Comparison of ENCODE assay signal across 16 cellular contexts in genomic region chr6:71252960-71253359, GRCh38. TPM values are rescaled to one million over a fixed set of nuclear protein-coding genes. Genes with fewer than 3 reads are reported as not detected.
DNase-seq lines count a peak whose midpoint lies in the region; ATAC-seq and TF ChIP-seq lines count a peak whose summit lies in the region.
"Had no signal": no experiment of that assay in that cellular context is flagged by ENCODE, and none has a peak within 500 bp of the region (broad histone marks: within the 10 kb centered on the region; RNA-seq: fewer than 3 reads in every experiment).

No MANE protein-coding gene starts in this region.

- no CpG with 5 or more reads among the region's 5 CpGs for WGBS in IMR-90 (ENCODE audit: extremely low coverage in 2 of 2, insufficient read length in 1 of 2), 2 experiments
- 68% methylated on average over 5 of the region's 5 CpGs for WGBS in smooth muscle cell (ENCODE audit: low lambda C conversion rate)

- no peak overlapping the region for H3K23ac ChIP-seq in IMR-90 (ENCODE audit: low read depth, low read length)

- in situ Hi-C loops in IMR-90 (cut with MboI; ENCODE audit: low sequenced_read_pairs): no loop called here

- CTCF ChIA-PET in IMR-90 (lab: Yijun Ruan, JAX): no interaction called here

- no peaks in the 10 kb centered on the region for H3F3A ChIP-seq in smooth muscle cell (ENCODE audit: low read depth)

- no peak overlapping the region for H2BK120ac ChIP-seq in IMR-90 (ENCODE audit: low read depth, low read length)

- H3K27ac ChIP-seq in IMR-90 (ENCODE audit: insufficient read depth, low read length) (no peak overlapping the region), smooth muscle cell (ENCODE audit: low read depth) (no peak overlapping the region)
- H3K27ac ChIP-seq: SJCRH30 had no signal

- no peak for TF ChIP-seq RAD21 in IMR-90 (IDR thresholded peaks at IDR 0.05; ENCODE audit: low read length)

- dilution Hi-C loops in IMR-90 (cut with HindIII; ENCODE audit: low sequenced_read_pairs, unreplicated experiment): no loop called here

- no peak for TF ChIP-seq POLR2A in IMR-90 (IDR thresholded peaks at IDR 0.05; ENCODE audit: low read depth, low read length)

- no peak for TF ChIP-seq CTCF in IMR-90 (conservative IDR thresholded peaks at IDR 0.05; ENCODE audit: low read depth, low read length)
- TF ChIP-seq CTCF in smooth muscle cell (IDR thresholded peaks at IDR 0.05; ENCODE audit: borderline replicate concordance, insufficient read depth, poor library complexity, severe bottlenecking): no peak

- H2BK20ac ChIP-seq in IMR-90 (ENCODE audit: low read depth, low read length): no peak overlapping the region

- H2BK5ac ChIP-seq in IMR-90 (ENCODE audit: low read depth, low read length, poor library complexity, severe bottlenecking): no peak overlapping the region

- H4K8ac ChIP-seq in IMR-90 (ENCODE audit: low read depth in 2 of 2, low read length in 2 of 2): no peak overlapping the region

- H2AFZ ChIP-seq in IMR-90 (replicated peaks; ENCODE audit: low read length, poor library complexity) (no peak overlapping the region), smooth muscle cell (ENCODE audit: low read depth) (peak overlapping the region; percentile 8)

- H4K20me1 ChIP-seq in IMR-90 (ENCODE audit: insufficient read depth, low read length) (no peaks in the 10 kb centered on the region), smooth muscle cell (ENCODE audit: low read depth) (no peaks in the 10 kb centered on the region)

- H3K4me2 ChIP-seq in IMR-90 (ENCODE audit: low read depth, low read length) (peak overlapping the region; percentile 1; the same call in 1 of the 2 replicates), smooth muscle cell (no peak overlapping the region)

- H3K4ac ChIP-seq in IMR-90 (ENCODE audit: low read depth, low read length): no peak overlapping the region

- no peak overlapping the region for H2AK5ac ChIP-seq in IMR-90 (ENCODE audit: low read depth, low read length)

- H2BK15ac ChIP-seq in IMR-90 (ENCODE audit: low read depth, low read length): no peak overlapping the region

- no peaks in the 10 kb centered on the region for H3K36me3 ChIP-seq in IMR-90 (ENCODE audit: control insufficient read depth, insufficient read depth, low read length)
- H3K36me3 ChIP-seq in smooth muscle cell (ENCODE audit: low read depth): no peaks in the 10 kb centered on the region
- H3K36me3 ChIP-seq: SJCRH30 had no signal

- H3K27me3 ChIP-seq in IMR-90 (ENCODE audit: control insufficient read depth, insufficient read depth, low read length) (no peaks in the 10 kb centered on the region), smooth muscle cell (ENCODE audit: low read depth) (no peaks in the 10 kb centered on the region)
- H3K27me3 ChIP-seq: SJCRH30 had no signal

- H3K36me3 Mint-ChIP-seq in activated CD4-positive, alpha-beta T cell treated with anti-CD3 and anti-CD28 coated beads, Interleukin-2, amount 10 ng/mL, durations not matched to agents 24 days and 14 days (ENCODE audit: low read depth): no peaks in the 10 kb centered on the region
- H3K36me3 Mint-ChIP-seq: CD4-positive, CD25-positive, alpha-beta regulatory T cell had no signal

- no peak overlapping the region for H3K14ac ChIP-seq in IMR-90 (replicated peaks; ENCODE audit: low read depth, low read length)

- H3K4me3 ChIP-seq in IMR-90 (ENCODE audit: insufficient read depth, low read depth, low read length): no peak overlapping the region
- H3K4me3 ChIP-seq in smooth muscle cell: no peak overlapping the region
- H3K4me3 ChIP-seq: SJCRH30 had no signal

- no peak overlapping the region for H3K56ac ChIP-seq in IMR-90 (ENCODE audit: extremely low read depth, insufficient read depth, low read length)

- peaks cover 3% of the 10 kb centered on the region for H3K4me1 Mint-ChIP-seq in activated CD4-positive, alpha-beta T cell treated with anti-CD3 and anti-CD28 coated beads, Interleukin-2, amount 10 ng/mL, durations not matched to agents 24 days and 14 days

- ATAC-seq in IMR-90 (ENCODE audit: low read depth): no peak

- H3K9me1 ChIP-seq in IMR-90 (ENCODE audit: insufficient read depth, low read length): peaks cover 2% of the 10 kb centered on the region; the same call in 1 of the 2 replicates

- H2AK9ac ChIP-seq in IMR-90 (replicated peaks; ENCODE audit: low read depth, low read length, poor library complexity): no peak overlapping the region

- H4K91ac ChIP-seq in IMR-90 (ENCODE audit: insufficient read depth, low read depth, low read length): no peak overlapping the region

- H3K9ac ChIP-seq in IMR-90 (ENCODE audit: low read depth, low read length) (no peak overlapping the region), smooth muscle cell (ENCODE audit: low read depth) (no peak overlapping the region)

- no peaks in the 10 kb centered on the region for H3K79me2 ChIP-seq in smooth muscle cell (ENCODE audit: low read depth)

- H3K4me3 Mint-ChIP-seq in activated CD4-positive, alpha-beta T cell treated with anti-CD3 and anti-CD28 coated beads, Interleukin-2, amount 10 ng/mL, durations not matched to agents 24 days and 14 days: no peak overlapping the region
- H3K4me3 Mint-ChIP-seq: CD4-positive, CD25-positive, alpha-beta regulatory T cell; T-helper 1 cell treated with Interleukin-12 subunit alpha and Interleukin-12 subunit beta and Interleukin-4 antibody, amounts not matched to agents 30 μg/mL and 1 μg/mL, for 36 hours had no signal

- peak; percentile 34 for DNase-seq in EH (ENCODE audit: low read depth)
- DNase-seq in IMR-90: no peak
- DNase-seq in dermis blood vessel endothelial cell: peak; percentile 32
- DNase-seq in smooth muscle cell (lab: John Stamatoyannopoulos, UW; ENCODE audit: unreplicated experiment): no peak
- no peak for DNase-seq in activated CD4-positive, alpha-beta T cell treated with anti-CD3 and anti-CD28 coated beads, Interleukin-2, amount 10 ng/mL, durations not matched to agents 24 days and 14 days
- no peak for DNase-seq in T-helper 1 cell
- DNase-seq in DMS79 treated with DMSO at 0.1 percent for 48 hours (lab: John Stamatoyannopoulos, UW): no peak
- DNase-seq: CD4-positive, CD25-positive, alpha-beta regulatory T cell; COR-L47; NCI-H1105 treated with DMSO at 0.1 percent for 48 hours; NCI-H187; NCI-H226; NCI-H524; NCI-H82; SJCRH30 had no signal

- H3K9me3 Mint-ChIP-seq in activated CD4-positive, alpha-beta T cell treated with anti-CD3 and anti-CD28 coated beads, Interleukin-2, amount 10 ng/mL, durations not matched to agents 24 days and 14 days: no peaks in the 10 kb centered on the region
- H3K9me3 Mint-ChIP-seq: T-helper 1 cell treated with Interleukin-12 subunit alpha and Interleukin-12 subunit beta and Interleukin-4 antibody, amounts not matched to agents 30 μg/mL and 1 μg/mL, for 36 hours had no signal

- H3K4me1 ChIP-seq in IMR-90 (ENCODE audit: control insufficient read depth, insufficient read depth, low read length) (peaks cover 10% of the 10 kb centered on the region), smooth muscle cell (ENCODE audit: low read depth) (no peaks in the 10 kb centered on the region)

- no TSS peak for BruUV-seq in IMR-90 (replicated peaks; lab: Mats Ljungman, UMichigan)

- H3K9me3 ChIP-seq in IMR-90 (ENCODE audit: control insufficient read depth, insufficient read depth, low read length) (no peaks in the 10 kb centered on the region), smooth muscle cell (replicated peaks; ENCODE audit: low read depth) (no peaks in the 10 kb centered on the region)
- H3K9me3 ChIP-seq: SJCRH30 had no signal

- H4K5ac ChIP-seq in IMR-90 (ENCODE audit: low read depth, low read length): no peak overlapping the region

- no peak overlapping the region for H3K27ac Mint-ChIP-seq in activated CD4-positive, alpha-beta T cell treated with anti-CD3 and anti-CD28 coated beads, Interleukin-2, amount 10 ng/mL, durations not matched to agents 24 days and 14 days
- H3K27ac Mint-ChIP-seq: CD4-positive, CD25-positive, alpha-beta regulatory T cell; T-helper 1 cell treated with Interleukin-12 subunit alpha and Interleukin-12 subunit beta and Interleukin-4 antibody, amounts not matched to agents 30 μg/mL and 1 μg/mL, for 36 hours had no signal

- intact Hi-C loops in IMR-90 (cut with micrococcal nuclease): no loop called here
- intact Hi-C loops in activated CD4-positive, alpha-beta T cell treated with anti-CD3 and anti-CD28 coated beads, Interleukin-2, amount 10 ng/mL, durations not matched to agents 24 days and 14 days (cut with micrococcal nuclease): no loop called here

- H3K79me1 ChIP-seq in IMR-90 (ENCODE audit: low read depth in 1 of 2, low read length in 2 of 2): no peaks in the 10 kb centered on the region

- no peak overlapping the region for H3K18ac ChIP-seq in IMR-90 (ENCODE audit: low read depth, low read length)

- POLR2A ChIA-PET in IMR-90 (lab: Charles Lee; ENCODE audit: unreplicated experiment): no interaction called here

- H3K27me3 Mint-ChIP-seq in activated CD4-positive, alpha-beta T cell treated with anti-CD3 and anti-CD28 coated beads, Interleukin-2, amount 10 ng/mL, durations not matched to agents 24 days and 14 days: no peaks in the 10 kb centered on the region

TF ChIP-seq in IMR-90, 13 proteins besides CTCF, POLR2A, EP300 and RAD21 (continues in another document):
- TF ChIP-seq, protein P1, sequence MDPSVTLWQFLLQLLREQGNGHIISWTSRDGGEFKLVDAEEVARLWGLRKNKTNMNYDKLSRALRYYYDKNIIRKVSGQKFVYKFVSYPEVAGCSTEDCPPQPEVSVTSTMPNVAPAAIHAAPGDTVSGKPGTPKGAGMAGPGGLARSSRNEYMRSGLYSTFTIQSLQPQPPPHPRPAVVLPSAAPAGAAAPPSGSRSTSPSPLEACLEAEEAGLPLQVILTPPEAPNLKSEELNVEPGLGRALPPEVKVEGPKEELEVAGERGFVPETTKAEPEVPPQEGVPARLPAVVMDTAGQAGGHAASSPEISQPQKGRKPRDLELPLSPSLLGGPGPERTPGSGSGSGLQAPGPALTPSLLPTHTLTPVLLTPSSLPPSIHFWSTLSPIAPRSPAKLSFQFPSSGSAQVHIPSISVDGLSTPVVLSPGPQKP (IDR thresholded peaks at IDR 0.05; ENCODE audit: borderline replicate concordance, low read depth, low read length): no peak
- TF ChIP-seq BHLHE40 (IDR thresholded peaks at IDR 0.05; ENCODE audit: low read depth, low read length) (no peak), MAZ (IDR thresholded peaks at IDR 0.05; ENCODE audit: borderline replicate concordance, low read depth, low read length) (no peak), CEBPB (IDR thresholded peaks at IDR 0.05; ENCODE audit: low read depth, low read length) (no peak), RCOR1 (IDR thresholded peaks at IDR 0.05; ENCODE audit: insufficient replicate concordance, low read length) (no peak), NFE2L2 (IDR thresholded peaks at IDR 0.05; ENCODE audit: low read depth, low read length) (no peak), FOS (IDR thresholded peaks at IDR 0.05; ENCODE audit: low read depth, low read length) (no peak)

RNA-seq across cellular contexts. Expression of gene OGFRL1, which starts 35.7 kb away (rescaled TPM):
- total RNA-seq in IMR-90 (2012; rRNA removed) (5.7 and 14.4 TPM in 2 replicates), dermis blood vessel endothelial cell (14.4 and 16.5 TPM in 2 replicates), smooth muscle cell (56.4 and 77.5 TPM in 2 replicates)
- polyA plus RNA-seq in IMR-90 (2012; rRNA removed) (3.7 and 5.4 TPM in 2 replicates), smooth muscle cell (16.5 and 20.7 TPM in 2 replicates)
- 0.65 and 1.2 TPM in 2 replicates for polyA plus RNA-seq in IMR-90 (2012; cell fraction: cytosol; rRNA removed)
- polyA plus RNA-seq in IMR-90 (2012; cell fraction: nucleus; rRNA removed; ENCODE audit: low replicate concordance): 0.41 and 2.7 TPM in 2 replicates
- 3.9 and 4.0 TPM in 2 replicates for total RNA-seq in activated CD4-positive, alpha-beta T cell treated with anti-CD3 and anti-CD28 coated beads, Interleukin-2, amount 10 ng/mL, durations not matched to agents 24 days and 14 days

Comparison
In these comparisons a context has a peak if more than half of its experiments do, and no peak if none do; other contexts are left out.
1. DNase-seq: peak in EH (single experiment) and dermis blood vessel endothelial cell (single experiment); none in IMR-90 (single experiment), smooth muscle cell (single experiment), activated CD4-positive, alpha-beta T cell treated with anti-CD3 and anti-CD28 coated beads, Interleukin-2, amount 10 ng/mL, durations not matched to agents 24 days and 14 days (single experiment), T-helper 1 cell (0 of 5) and DMS79 treated with DMSO at 0.1 percent for 48 hours (single experiment).